Comparison of ENCODE assay signal across 3 cellular contexts in genomic region chr17:81032641-81033422, GRCh38.
TF ChIP-seq lines count a peak whose summit lies in the region.

No MANE protein-coding gene starts in this region.

TF ChIP-seq in SK-N-SH, 30 proteins besides CTCF, POLR2A, EP300 and RAD21 (continued from another document and continues in another):
- no peak for TF ChIP-seq REST (IDR thresholded peaks at IDR 0.05; ENCODE audit: low read depth, low read length)
- TF ChIP-seq FOXM1 (IDR thresholded peaks at IDR 0.05; ENCODE audit: low read depth): no peak
- no peak for TF ChIP-seq FOXJ3 (CRISPR knock-in tag; IDR thresholded peaks at IDR 0.05)
- TF ChIP-seq SMC3 (IDR thresholded peaks at IDR 0.05; ENCODE audit: low read depth, low read length): no peak
- TF ChIP-seq TCF12 (IDR thresholded peaks at IDR 0.05): no peak
- TF ChIP-seq TEAD4 (IDR thresholded peaks at IDR 0.05; ENCODE audit: borderline replicate concordance, insufficient read depth): no peak
- TF ChIP-seq NFIC (IDR thresholded peaks at IDR 0.05; ENCODE audit: borderline replicate concordance): no peak
- TF ChIP-seq YY1 (IDR thresholded peaks at IDR 0.05; ENCODE audit: low read depth): no peak
- no peak for TF ChIP-seq RCOR1 (IDR thresholded peaks at IDR 0.05; ENCODE audit: low read length)
- no peak for TF ChIP-seq POLR2AphosphoS5 (IDR thresholded peaks at IDR 0.05; ENCODE audit: low read depth, low read length)
- TF ChIP-seq, protein P1, sequence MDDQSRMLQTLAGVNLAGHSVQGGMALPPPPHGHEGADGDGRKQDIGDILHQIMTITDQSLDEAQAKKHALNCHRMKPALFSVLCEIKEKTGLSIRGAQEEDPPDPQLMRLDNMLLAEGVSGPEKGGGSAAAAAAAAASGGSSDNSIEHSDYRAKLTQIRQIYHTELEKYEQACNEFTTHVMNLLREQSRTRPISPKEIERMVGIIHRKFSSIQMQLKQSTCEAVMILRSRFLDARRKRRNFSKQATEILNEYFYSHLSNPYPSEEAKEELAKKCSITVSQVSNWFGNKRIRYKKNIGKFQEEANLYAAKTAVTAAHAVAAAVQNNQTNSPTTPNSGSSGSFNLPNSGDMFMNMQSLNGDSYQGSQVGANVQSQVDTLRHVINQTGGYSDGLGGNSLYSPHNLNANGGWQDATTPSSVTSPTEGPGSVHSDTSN (IDR thresholded peaks at IDR 0.05): no peak
- TF ChIP-seq, protein P2, sequence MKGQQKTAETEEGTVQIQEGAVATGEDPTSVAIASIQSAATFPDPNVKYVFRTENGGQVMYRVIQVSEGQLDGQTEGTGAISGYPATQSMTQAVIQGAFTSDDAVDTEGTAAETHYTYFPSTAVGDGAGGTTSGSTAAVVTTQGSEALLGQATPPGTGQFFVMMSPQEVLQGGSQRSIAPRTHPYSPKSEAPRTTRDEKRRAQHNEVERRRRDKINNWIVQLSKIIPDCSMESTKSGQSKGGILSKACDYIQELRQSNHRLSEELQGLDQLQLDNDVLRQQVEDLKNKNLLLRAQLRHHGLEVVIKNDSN (IDR thresholded peaks at IDR 0.05; ENCODE audit: borderline replicate concordance, low read depth): no peak
- TF ChIP-seq MEF2A (IDR thresholded peaks at IDR 0.05; ENCODE audit: borderline replicate concordance, low read depth): no peak

TF ChIP-seq in SK-N-SH treated with all-trans-retinoic acid at 6 μM for 48 hours, 23 proteins besides CTCF, POLR2A, EP300 and RAD21 (continued from another document):
- TF ChIP-seq ZC3H10 (CRISPR knock-in tag; IDR thresholded peaks at IDR 0.05) (no peak), ARNTL (CRISPR knock-in tag; IDR thresholded peaks at IDR 0.05; ENCODE audit: borderline replicate concordance, low read depth) (no peak), ZNF8 (CRISPR knock-in tag; IDR thresholded peaks at IDR 0.05) (no peak), PPARA (CRISPR knock-in tag; IDR thresholded peaks at IDR 0.05; ENCODE audit: borderline replicate concordance) (no peak), ZFP30 (CRISPR knock-in tag; IDR thresholded peaks at IDR 0.05) (no peak), RARB (CRISPR knock-in tag; IDR thresholded peaks at IDR 0.05) (no peak), ZFP3 (CRISPR knock-in tag; IDR thresholded peaks at IDR 0.05) (no peak)
- TF ChIP-seq, protein P3, sequence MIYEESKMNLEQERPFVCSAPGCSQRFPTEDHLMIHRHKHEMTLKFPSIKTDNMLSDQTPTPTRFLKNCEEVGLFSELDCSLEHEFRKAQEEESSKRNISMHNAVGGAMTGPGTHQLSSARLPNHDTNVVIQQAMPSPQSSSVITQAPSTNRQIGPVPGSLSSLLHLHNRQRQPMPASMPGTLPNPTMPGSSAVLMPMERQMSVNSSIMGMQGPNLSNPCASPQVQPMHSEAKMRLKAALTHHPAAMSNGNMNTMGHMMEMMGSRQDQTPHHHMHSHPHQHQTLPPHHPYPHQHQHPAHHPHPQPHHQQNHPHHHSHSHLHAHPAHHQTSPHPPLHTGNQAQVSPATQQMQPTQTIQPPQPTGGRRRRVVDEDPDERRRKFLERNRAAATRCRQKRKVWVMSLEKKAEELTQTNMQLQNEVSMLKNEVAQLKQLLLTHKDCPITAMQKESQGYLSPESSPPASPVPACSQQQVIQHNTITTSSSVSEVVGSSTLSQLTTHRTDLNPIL (CRISPR knock-in tag; IDR thresholded peaks at IDR 0.05; ENCODE audit: low read depth): no peak
TF ChIP-seq in SK-N-SH treated with all-trans-retinoic acid at 6 μM for 48 hours: peak in this region for 0.

TF ChIP-seq in GM23338, 12 proteins besides CTCF, POLR2A, EP300 and RAD21 (continued from another document):
- TF ChIP-seq REST (IDR thresholded peaks at IDR 0.05; ENCODE audit: unreplicated experiment) (no peak), NANOG (IDR thresholded peaks at IDR 0.05; ENCODE audit: borderline replicate concordance) (no peak), STAT1 (IDR thresholded peaks at IDR 0.05; ENCODE audit: unreplicated experiment) (no peak), JUNB (IDR thresholded peaks at IDR 0.05; ENCODE audit: unreplicated experiment) (no peak), ZNF114 (CRISPR knock-in tag; IDR thresholded peaks at IDR 0.05) (no peak), POLR2AphosphoS5 (IDR thresholded peaks at IDR 0.05; ENCODE audit: low read depth) (no peak)
- TF ChIP-seq, protein P4, sequence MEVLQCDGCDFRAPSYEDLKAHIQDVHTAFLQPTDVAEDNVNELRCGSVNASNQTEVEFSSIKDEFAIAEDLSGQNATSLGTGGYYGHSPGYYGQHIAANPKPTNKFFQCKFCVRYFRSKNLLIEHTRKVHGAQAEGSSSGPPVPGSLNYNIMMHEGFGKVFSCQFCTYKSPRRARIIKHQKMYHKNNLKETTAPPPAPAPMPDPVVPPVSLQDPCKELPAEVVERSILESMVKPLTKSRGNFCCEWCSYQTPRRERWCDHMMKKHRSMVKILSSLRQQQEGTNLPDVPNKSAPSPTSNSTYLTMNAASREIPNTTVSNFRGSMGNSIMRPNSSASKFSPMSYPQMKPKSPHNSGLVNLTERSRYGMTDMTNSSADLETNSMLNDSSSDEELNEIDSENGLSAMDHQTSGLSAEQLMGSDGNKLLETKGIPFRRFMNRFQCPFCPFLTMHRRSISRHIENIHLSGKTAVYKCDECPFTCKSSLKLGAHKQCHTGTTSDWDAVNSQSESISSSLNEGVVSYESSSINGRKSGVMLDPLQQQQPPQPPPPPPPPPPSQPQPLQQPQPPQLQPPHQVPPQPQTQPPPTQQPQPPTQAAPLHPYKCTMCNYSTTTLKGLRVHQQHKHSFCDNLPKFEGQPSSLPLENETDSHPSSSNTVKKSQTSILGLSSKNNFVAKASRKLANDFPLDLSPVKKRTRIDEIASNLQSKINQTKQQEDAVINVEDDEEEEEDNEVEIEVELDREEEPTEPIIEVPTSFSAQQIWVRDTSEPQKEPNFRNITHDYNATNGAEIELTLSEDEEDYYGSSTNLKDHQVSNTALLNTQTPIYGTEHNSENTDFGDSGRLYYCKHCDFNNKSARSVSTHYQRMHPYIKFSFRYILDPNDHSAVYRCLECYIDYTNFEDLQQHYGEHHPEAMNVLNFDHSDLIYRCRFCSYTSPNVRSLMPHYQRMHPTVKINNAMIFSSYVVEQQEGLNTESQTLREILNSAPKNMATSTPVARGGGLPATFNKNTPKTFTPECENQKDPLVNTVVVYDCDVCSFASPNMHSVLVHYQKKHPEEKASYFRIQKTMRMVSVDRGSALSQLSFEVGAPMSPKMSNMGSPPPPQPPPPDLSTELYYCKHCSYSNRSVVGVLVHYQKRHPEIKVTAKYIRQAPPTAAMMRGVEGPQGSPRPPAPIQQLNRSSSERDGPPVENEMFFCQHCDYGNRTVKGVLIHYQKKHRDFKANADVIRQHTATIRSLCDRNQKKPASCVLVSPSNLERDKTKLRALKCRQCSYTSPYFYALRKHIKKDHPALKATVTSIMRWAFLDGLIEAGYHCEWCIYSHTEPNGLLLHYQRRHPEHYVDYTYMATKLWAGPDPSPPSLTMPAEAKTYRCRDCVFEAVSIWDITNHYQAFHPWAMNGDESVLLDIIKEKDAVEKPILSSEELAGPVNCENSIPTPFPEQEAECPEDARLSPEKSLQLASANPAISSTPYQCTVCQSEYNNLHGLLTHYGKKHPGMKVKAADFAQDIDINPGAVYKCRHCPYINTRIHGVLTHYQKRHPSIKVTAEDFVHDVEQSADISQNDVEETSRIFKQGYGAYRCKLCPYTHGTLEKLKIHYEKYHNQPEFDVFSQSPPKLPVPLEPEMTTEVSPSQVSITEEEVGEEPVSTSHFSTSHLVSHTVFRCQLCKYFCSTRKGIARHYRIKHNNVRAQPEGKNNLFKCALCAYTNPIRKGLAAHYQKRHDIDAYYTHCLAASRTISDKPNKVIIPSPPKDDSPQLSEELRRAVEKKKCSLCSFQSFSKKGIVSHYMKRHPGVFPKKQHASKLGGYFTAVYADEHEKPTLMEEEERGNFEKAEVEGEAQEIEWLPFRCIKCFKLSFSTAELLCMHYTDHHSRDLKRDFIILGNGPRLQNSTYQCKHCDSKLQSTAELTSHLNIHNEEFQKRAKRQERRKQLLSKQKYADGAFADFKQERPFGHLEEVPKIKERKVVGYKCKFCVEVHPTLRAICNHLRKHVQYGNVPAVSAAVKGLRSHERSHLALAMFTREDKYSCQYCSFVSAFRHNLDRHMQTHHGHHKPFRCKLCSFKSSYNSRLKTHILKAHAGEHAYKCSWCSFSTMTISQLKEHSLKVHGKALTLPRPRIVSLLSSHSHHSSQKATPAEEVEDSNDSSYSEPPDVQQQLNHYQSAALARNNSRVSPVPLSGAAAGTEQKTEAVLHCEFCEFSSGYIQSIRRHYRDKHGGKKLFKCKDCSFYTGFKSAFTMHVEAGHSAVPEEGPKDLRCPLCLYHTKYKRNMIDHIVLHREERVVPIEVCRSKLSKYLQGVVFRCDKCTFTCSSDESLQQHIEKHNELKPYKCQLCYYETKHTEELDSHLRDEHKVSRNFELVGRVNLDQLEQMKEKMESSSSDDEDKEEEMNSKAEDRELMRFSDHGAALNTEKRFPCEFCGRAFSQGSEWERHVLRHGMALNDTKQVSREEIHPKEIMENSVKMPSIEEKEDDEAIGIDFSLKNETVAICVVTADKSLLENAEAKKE (CRISPR knock-in tag; IDR thresholded peaks at IDR 0.05): no peak
